In the genomic region with DNA sequence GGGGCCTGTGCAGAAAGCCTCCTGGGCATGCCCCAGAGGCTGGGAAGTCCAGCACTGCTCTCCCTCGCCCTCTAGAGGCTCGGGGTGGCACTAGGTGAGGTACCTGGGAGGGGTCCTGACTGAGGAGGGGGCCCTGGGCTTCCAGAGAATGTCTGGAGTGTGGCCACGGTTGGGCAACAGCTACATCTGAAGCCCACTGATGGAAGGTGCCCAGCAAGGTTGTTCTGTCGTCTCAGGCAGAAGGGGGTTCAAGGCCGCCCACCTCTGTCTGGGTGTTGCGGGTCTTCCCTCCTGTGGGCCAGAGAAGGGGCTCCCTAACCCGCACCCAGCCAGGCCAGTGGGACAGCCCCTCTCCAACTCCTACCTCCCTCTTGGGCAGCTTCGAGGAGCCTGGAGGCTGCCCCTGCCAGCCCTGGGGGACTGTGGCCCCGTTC, we compare ENCODE assay signal across 8 cellular contexts. TPM values are rescaled to one million over a fixed set of nuclear protein-coding genes. Genes with fewer than 3 reads are reported as not detected.
DNase-seq lines count a peak whose midpoint lies in the region; ATAC-seq, FAIRE-seq and TF ChIP-seq lines count a peak whose summit lies in the region.

No MANE protein-coding gene starts in this region.

- intact Hi-C loops in pancreas (cut with DNase I): no loop called here

- ATAC-seq in pancreas: peak in 3 of 4 donors; percentile 65 to 74 (median 70)

- H3K9me3 ChIP-seq in H1 (ENCODE audit: insufficient read depth in 2 of 2, low read depth in 1 of 2, low read length in 1 of 2) (no peaks in the 10 kb centered on the region), pancreas (no peaks in the 10 kb centered on the region)

- no peak overlapping the region for H2BK120ac ChIP-seq in H1 (replicated peaks; ENCODE audit: low read depth, low read length)

- peak overlapping the region; percentile 52 for H4K91ac ChIP-seq in H1 (replicated peaks; ENCODE audit: insufficient read length, low read length)

- peaks cover 4% of the 10 kb centered on the region; the same call in 1 of the 2 replicates for H3K23me2 ChIP-seq in H1 (ENCODE audit: low read depth, low read length)

- H3K18ac ChIP-seq in H1 (ENCODE audit: extremely low read depth, low read length): no peak overlapping the region; the same call in 1 of the 2 replicates

- TF ChIP-seq RAD21 in H1 (IDR thresholded peaks at IDR 0.05 in 1 of 2, conservative IDR thresholded peaks at IDR 0.05 in 1 of 2; ENCODE audit: low read depth in 2 of 2, low read length in 2 of 2): peak; percentile 81 to 88

- DNase-seq in GM06990 (ENCODE audit: extremely low read depth, insufficient read length) (no peak), NCI-H345 treated with DMSO at 0.1 percent for 48 hours (lab: John Stamatoyannopoulos, UW; ENCODE audit: unreplicated experiment) (peak; percentile 33), H1 (ENCODE audit: low read depth in 1 of 2, low spot score in 2 of 2) (peak in 1 of 2 experiments; percentile 91), pancreas (peak in 1 of 6 donors; percentile 65), kidney glomerular epithelial cell (lab: John Stamatoyannopoulos, UW) (no peak), cerebellar cortex (ENCODE audit: low spot score) (no peak), NCI-H226 (no peak), HK-2 (ENCODE audit: unreplicated experiment) (no peak)

- no peak overlapping the region for H4K5ac ChIP-seq in H1 (ENCODE audit: insufficient read length, low read depth, low read length)

- H3K23ac ChIP-seq in H1 (ENCODE audit: insufficient read length): no peak overlapping the region

- no peak for TF ChIP-seq POLR2A in H1 (IDR thresholded peaks at IDR 0.05; ENCODE audit: control extremely low read depth in 1 of 2, low read depth in 2 of 2, low read length in 2 of 2)

- TF ChIP-seq EP300 in H1 (IDR thresholded peaks at IDR 0.05; ENCODE audit: borderline replicate concordance in 1 of 2, low read depth in 2 of 2, low read length in 2 of 2): no peak

- CTCF ChIA-PET in H1 (lab: Charles Lee; ENCODE audit: partially characterized antibody): interaction anchor here (0.6 to 13.3 kb wide), 29 partner anchors 10 to 304 kb away, joined by 3 to 146 read pairs (median 3); partner anchors contain the start of gene VEGFA

- H4K8ac ChIP-seq in H1 (ENCODE audit: extremely low read depth, insufficient read depth, low read length): peak overlapping the region; percentile 60; the same call in 1 of the 2 replicates

- WGBS in H1 (ENCODE audit: extremely low coverage in 1 of 2, insufficient coverage in 1 of 2, insufficient read length in 1 of 2, insufficient replicate concordance in 2 of 2, low coverage in 1 of 2, low lambda C conversion rate in 2 of 2, missing lambda C conversion rate in 1 of 2), 2 experiments: 67% methylated on average over 9 of the region's 9 CpGs; no CpG with 5 or more reads in 1 of the 2 experiments
- 53% methylated on average over 8 to 9 of the region's 9 CpGs for WGBS in pancreas, 2 donors

- no peak overlapping the region for H3K4me2 ChIP-seq in H1 (ENCODE audit: insufficient read depth in 1 of 2, low read depth in 2 of 2, low read length in 2 of 2)

- no peaks in the 10 kb centered on the region for H3K27me3 ChIP-seq in GM06990 (replicated peaks; ENCODE audit: control insufficient read depth, insufficient read depth, low read length)
- H3K27me3 ChIP-seq in H1 (replicated peaks in 1 of 4; ENCODE audit: control insufficient read depth in 3 of 4, extremely low read depth in 1 of 4, insufficient read depth in 3 of 4, low read length in 3 of 4): no peaks in the 10 kb centered on the region
- no peaks in the 10 kb centered on the region for H3K27me3 ChIP-seq in pancreas

- no peak for FAIRE-seq in H1 (lab: Jason Lieb, UNC)
- FAIRE-seq in pancreas (lab: Jason Lieb, UNC): no peak

- 0 out of 2 replicates have a peak overlapping the region, but pooled peaks have one; percentile 50 for H2BK12ac ChIP-seq in H1 (ENCODE audit: low read depth, low read length)

- H2AFZ ChIP-seq in H1 (ENCODE audit: low read length): no peak overlapping the region

- H3K4ac ChIP-seq in H1 (replicated peaks; ENCODE audit: insufficient read length, low read depth, low read length): no peak overlapping the region

- H2BK15ac ChIP-seq in H1 (ENCODE audit: low read length): peak overlapping the region; percentile 92; the same call in 1 of the 2 replicates

- no peak overlapping the region for H2AK5ac ChIP-seq in H1 (ENCODE audit: low read depth, low read length)

- TF ChIP-seq CTCF in GM06990 (IDR thresholded peaks at IDR 0.05; ENCODE audit: insufficient read depth, low read length, poor library complexity, severe bottlenecking) (peak; percentile 86), H1 (IDR thresholded peaks at IDR 0.05; ENCODE audit: control extremely low read depth in 1 of 3, insufficient read depth in 1 of 3, low read depth in 1 of 3, low read length in 3 of 3) (peak; percentile 87 to 95 (median 94)), pancreas (IDR thresholded peaks at IDR 0.05) (peak; percentile 37 to 45 (median 42))

- no peaks in the 10 kb centered on the region for H3K36me3 ChIP-seq in GM06990 (ENCODE audit: control insufficient read depth, insufficient read depth, low read length)
- no peaks in the 10 kb centered on the region for H3K36me3 ChIP-seq in H1 (ENCODE audit: control insufficient read depth in 2 of 4, insufficient read depth in 4 of 4, low read length in 3 of 4)
- no peaks in the 10 kb centered on the region for H3K36me3 ChIP-seq in pancreas

- no peak overlapping the region for H3K9ac ChIP-seq in H1 (replicated peaks in 1 of 4; ENCODE audit: extremely low read depth in 1 of 4, low read depth in 3 of 4, low read length in 3 of 4)

- no peak overlapping the region for H3K4me3 ChIP-seq in GM06990 (replicated peaks; ENCODE audit: low read depth, low read length)
- H3K4me3 ChIP-seq in H1 (ENCODE audit: extremely low read depth in 1 of 4, insufficient read depth in 2 of 4, low read depth in 3 of 4, low read length in 4 of 4): no peak overlapping the region
- no peak overlapping the region for H3K4me3 ChIP-seq in pancreas

- H3K79me2 ChIP-seq in H1 (ENCODE audit: control insufficient read depth in 1 of 2, insufficient read depth in 2 of 2, low read length in 2 of 2): no peaks in the 10 kb centered on the region

- 0 out of 2 replicates have a peak overlapping the region, but pooled peaks have one; percentile 61 for H2BK20ac ChIP-seq in H1 (ENCODE audit: low read length)

- H3K56ac ChIP-seq in H1 (replicated peaks; ENCODE audit: insufficient read length, low read depth, low read length): no peak overlapping the region

- no peak overlapping the region for H3K27ac ChIP-seq in H1 (ENCODE audit: low read depth, low read length)
- no peak overlapping the region for H3K27ac ChIP-seq in pancreas

- H3K79me1 ChIP-seq in H1 (ENCODE audit: low read depth, low read length): 0 out of 2 replicates have a peak, but pooled peaks cover 2% of the 10 kb centered on the region

- POLR2A ChIA-PET in H1 (lab: Charles Lee; ENCODE audit: partially characterized antibody): interaction anchor here (1.3 to 4.1 kb wide), 4 partner anchors 10 to 19 kb away, joined by 3 to 22 read pairs (median 10); partner anchors contain the start of gene VEGFA

- peaks cover 0 to 9% (median 5%) of the 10 kb centered on the region in 4 experiments; a peak in 5 of 7 replicates for H3K4me1 ChIP-seq in H1 (replicated peaks in 1 of 4; ENCODE audit: control insufficient read depth in 3 of 4, insufficient read depth in 4 of 4, low read length in 3 of 4)
- no peaks in the 10 kb centered on the region for H3K4me1 ChIP-seq in pancreas

- H4K20me1 ChIP-seq in H1 (replicated peaks in 1 of 2; ENCODE audit: control insufficient read depth in 1 of 2, insufficient read depth in 2 of 2, low read length in 2 of 2): peaks cover 0 to 3% of the 10 kb centered on the region in 2 experiments

- no peak overlapping the region for H3K14ac ChIP-seq in H1 (ENCODE audit: insufficient read length)

- peak overlapping the region; percentile 24; the same call in 1 of the 2 replicates for H2BK5ac ChIP-seq in H1 (ENCODE audit: low read depth, low read length)

TF ChIP-seq in H1, 55 proteins besides CTCF, POLR2A, EP300 and RAD21 (continues in another document):
- TF ChIP-seq TAF1 (IDR thresholded peaks at IDR 0.05; ENCODE audit: low read depth, low read length): no peak
- TF ChIP-seq SIN3A (conservative IDR thresholded peaks at IDR 0.05 in 1 of 2, IDR thresholded peaks at IDR 0.05 in 1 of 2; ENCODE audit: low read depth in 1 of 2, low read length in 2 of 2): 0 out of 4 replicates have a peak, but pooled peaks of 1 of the 2 experiments have one; percentile 47
- TF ChIP-seq TEAD4 (IDR thresholded peaks at IDR 0.05; ENCODE audit: low read depth, low read length): peak; percentile 6; the same call in 1 of the 2 replicates
- no peak for TF ChIP-seq TBP (IDR thresholded peaks at IDR 0.05; ENCODE audit: low read depth, low read length)
- no peak for TF ChIP-seq RBBP5 (IDR thresholded peaks at IDR 0.05; ENCODE audit: borderline replicate concordance, low read depth, low read length)
- TF ChIP-seq POLR2AphosphoS5 (IDR thresholded peaks at IDR 0.05; ENCODE audit: low read depth, low read length): no peak

RNA-seq across cellular contexts. Expression of gene VEGFA, which starts 11.4 kb away (rescaled TPM):
- 40.7 and 42.2 TPM in 2 replicates for total RNA-seq in H1 (2021; fragmentation: NEBNext Ultra II Directional; extraction: Animal tissue kit (Norgen Biotek cat#: 25700))
- 58.5 and 78.3 TPM in 2 replicates for polyA plus RNA-seq in H1 (2011; rRNA removed)
- 91.7 TPM for polyA plus RNA-seq in H1 (2011; cell fraction: cytosol; rRNA removed)
- 197 TPM for polyA plus RNA-seq in H1 (2011; cell fraction: nucleus; rRNA removed)
- polyA plus RNA-seq in H1 (2012, experiment 1 of 2): 39.9 to 45.4 TPM (median 43.0 TPM) in 4 replicates
- polyA plus RNA-seq in H1 (2012, experiment 2 of 2): 28.1 TPM
- polyA plus RNA-seq in H1 (2013, experiment 1 of 2): 33.6 TPM
- polyA plus RNA-seq in H1 (2013, experiment 2 of 2): 37.0 TPM
- 167 and 198 TPM in 2 replicates for polyA minus RNA-seq in H1 (2011; rRNA and poly(A)+ RNA removed)
- polyA minus RNA-seq in H1 (2011; cell fraction: cytosol; rRNA and poly(A)+ RNA removed): 42.9 TPM
- polyA minus RNA-seq in H1 (2011; cell fraction: nucleus; rRNA and poly(A)+ RNA removed): 91.6 TPM
- total RNA-seq in pancreas: 100 to 1,000 TPM in 1 of 6 donors, 10 to 100 TPM in 5; 55.2 to 127 (median 90.0) TPM
- polyA plus RNA-seq in pancreas: 100 to 1,000 TPM; 158 to 206 TPM

Comparison
In these comparisons a context has a peak if more than half of its experiments do, and no peak if none do; other contexts are left out.
1. CTCF ChIP-seq: peak in every context shown above with its lines; median percentile 94 in H1; 86 in GM06990; 42 in pancreas.